ENCODE assay signal across 1 cellular context in the genomic region with DNA sequence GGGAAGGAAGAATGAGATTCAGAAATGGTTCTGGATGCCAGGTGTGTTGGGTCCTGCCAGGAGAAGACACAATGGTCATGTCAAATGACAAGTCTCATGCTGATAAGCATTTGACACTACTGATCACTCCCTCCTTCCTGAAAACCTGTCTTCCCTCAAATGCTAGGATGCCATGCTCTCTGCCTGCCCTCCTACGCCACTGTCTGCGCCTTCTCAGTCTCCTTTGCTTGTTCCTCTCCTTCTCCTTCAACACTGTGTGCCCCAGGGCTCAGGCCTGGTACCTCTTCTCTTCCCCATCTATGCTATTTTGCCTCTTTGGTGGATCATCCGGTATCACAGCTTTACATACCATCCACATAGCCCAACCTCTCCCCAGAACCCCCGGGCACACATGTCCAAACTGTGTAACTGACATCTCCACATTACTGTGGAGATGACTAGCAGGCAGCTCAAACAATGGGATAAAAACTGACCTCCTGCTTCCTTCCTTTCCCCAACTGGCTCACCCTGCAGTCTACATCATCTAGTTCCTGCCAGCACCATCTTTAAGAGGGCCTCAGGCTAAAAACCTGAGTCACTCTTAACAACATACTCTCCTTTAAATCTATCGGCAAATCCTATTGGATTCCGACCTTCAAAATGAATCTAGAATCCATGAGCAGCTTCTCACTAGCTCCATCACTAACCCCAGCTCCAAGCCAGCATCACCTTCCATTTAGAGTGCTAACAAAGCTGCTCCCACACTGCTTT.
TF ChIP-seq lines count a peak whose summit lies in the region.

No MANE protein-coding gene starts in this region.

TF ChIP-seq in IMR-90, 13 proteins besides CTCF, POLR2A, EP300 and RAD21:
- 0 out of 2 replicates have a peak, but pooled peaks have one; percentile 7 for TF ChIP-seq NFE2L2 (IDR thresholded peaks at IDR 0.05; ENCODE audit: low read depth, low read length)
- no peak for TF ChIP-seq SMC3 (IDR thresholded peaks at IDR 0.05; ENCODE audit: low read depth, low read length)
